In genomic region chr17:36675250-36675649, GRCh38 we compare ENCODE assay signal across 15 cellular contexts.
DNase-seq lines count a peak whose midpoint lies in the region; ATAC-seq and TF ChIP-seq lines count a peak whose summit lies in the region.
"Had no signal": no experiment of that assay in that cellular context is flagged by ENCODE, and none has a peak within 500 bp of the region (broad histone marks: within the 10 kb centered on the region; RNA-seq: fewer than 3 reads in every experiment).

No MANE protein-coding gene starts in this region.

- no peak overlapping the region for H3K4me3 ChIP-seq in mucosa of descending colon
- H3K4me3 ChIP-seq: A549 had no signal

- POLR2A ChIA-PET in activated CD4-positive, alpha-beta memory T cell treated with anti-CD3 and anti-CD28 coated beads for 36 hours (lab: Charles Lee) = no interaction called here

- no peaks in the 10 kb centered on the region for H3K4me1 ChIP-seq in mucosa of descending colon (ENCODE audit: low read depth)
- H3K4me1 ChIP-seq: A549 had no signal

- H3K4me1 Mint-ChIP-seq in activated CD4-positive, alpha-beta memory T cell treated with anti-CD3 and anti-CD28 coated beads for 36 hours (ENCODE audit: low read depth) = peaks cover 39% of the 10 kb centered on the region

- H3K36me3 ChIP-seq in KOPT-K1 (ENCODE audit: insufficient read depth, low read length) (no peaks in the 10 kb centered on the region), mucosa of descending colon (ENCODE audit: low read depth) (no peaks in the 10 kb centered on the region)

- CTCF ChIA-PET in activated CD4-positive, alpha-beta memory T cell treated with anti-CD3 and anti-CD28 coated beads for 36 hours (lab: Charles Lee) = interaction anchor here (0.8 to 1.2 kb wide), 3 partner anchors 49 to 274 kb away, joined by 3 read pairs; partner anchors contain the start of gene AATF

- no peaks in the 10 kb centered on the region for H3K9me3 ChIP-seq in KOPT-K1 (ENCODE audit: insufficient read depth, low read length, poor library complexity, severe bottlenecking)
- H3K9me3 ChIP-seq in mucosa of descending colon = no peaks in the 10 kb centered on the region
- H3K9me3 ChIP-seq: A549 had no signal

- DNase-seq in activated CD4-positive, alpha-beta T cell treated with anti-CD3 and anti-CD28 coated beads, Interleukin-2, amount 50 U/mL, for 48 hours = peak; percentile 7 to 21
- no peak for DNase-seq in activated CD4-positive, alpha-beta T cell treated with anti-CD3 and anti-CD28 coated beads, Interleukin-2, amount 50 U/mL, for 1 hour
- peak; percentile 48 for DNase-seq in activated CD4-positive, alpha-beta memory T cell treated with anti-CD3 and anti-CD28 coated beads for 36 hours
- DNase-seq in mucosa of descending colon (no peak), NCI-H526 (lab: John Stamatoyannopoulos, UW) (no peak), kidney glomerular epithelial cell (lab: John Stamatoyannopoulos, UW) (no peak), GM13976 (ENCODE audit: low spot score) (no peak)
- DNase-seq: activated CD4-positive, CD25-positive, alpha-beta regulatory T cell treated with anti-CD3 and anti-CD28 coated beads, Interleukin-2, amount 50 U/mL, for 72 hours; cerebellar nuclear complex; COR-L47; HFFc6; NCI-H446 treated with DMSO at 0.1 percent for 48 hours had no signal

- no peaks in the 10 kb centered on the region for H3K9me3 Mint-ChIP-seq in activated CD4-positive, alpha-beta memory T cell treated with anti-CD3 and anti-CD28 coated beads for 36 hours
- H3K9me3 Mint-ChIP-seq: HFFc6, IgD-negative memory B cell had no signal

- in situ Hi-C loops in GM13976 (cut with MboI; ENCODE audit: low sequenced_read_pairs, unreplicated experiment) = no loop called here

- no peak for TF ChIP-seq CTCF in mucosa of descending colon (IDR thresholded peaks at IDR 0.05)
- TF ChIP-seq CTCF in GM13976 (IDR thresholded peaks at IDR 0.05; ENCODE audit: borderline replicate concordance, control extremely low read depth, extremely low read depth, insufficient read depth, missing control alignments) = no peak

- no peaks in the 10 kb centered on the region for H3K27me3 Mint-ChIP-seq in activated CD4-positive, alpha-beta memory T cell treated with anti-CD3 and anti-CD28 coated beads for 36 hours

- peak overlapping the region; percentile 34 for H3K27ac ChIP-seq in KOPT-K1 (ENCODE audit: low read depth, low read length, poor library complexity, severe bottlenecking)
- H3K27ac ChIP-seq: A549 had no signal

- no peaks in the 10 kb centered on the region for H3K36me3 Mint-ChIP-seq in activated CD4-positive, alpha-beta memory T cell treated with anti-CD3 and anti-CD28 coated beads for 36 hours
- H3K36me3 Mint-ChIP-seq: IgD-negative memory B cell had no signal

- H3K27ac Mint-ChIP-seq in activated CD4-positive, alpha-beta memory T cell treated with anti-CD3 and anti-CD28 coated beads for 36 hours = peak overlapping the region; percentile 67
- H3K27ac Mint-ChIP-seq: HFFc6 had no signal

- intact Hi-C loops in activated CD4-positive, alpha-beta memory T cell treated with anti-CD3 and anti-CD28 coated beads for 36 hours (cut with micrococcal nuclease) = no loop called here
- intact Hi-C loops in mucosa of descending colon (cut with DNase I, micrococcal nuclease) = no loop called here

- no peak overlapping the region for H3K4me3 Mint-ChIP-seq in activated CD4-positive, alpha-beta memory T cell treated with anti-CD3 and anti-CD28 coated beads for 36 hours
- H3K4me3 Mint-ChIP-seq: HFFc6 had no signal

- ATAC-seq in mucosa of descending colon = peak; percentile 51
- ATAC-seq: A549 had no signal

Comparison
In these comparisons a context has a peak if more than half of its experiments do, and no peak if none do; other contexts are left out.
1. DNase-seq: peak in activated CD4-positive, alpha-beta T cell treated with anti-CD3 and anti-CD28 coated beads, Interleukin-2, amount 50 U/mL, for 48 hours (2 of 2) and activated CD4-positive, alpha-beta memory T cell treated with anti-CD3 and anti-CD28 coated beads for 36 hours (single experiment); none in activated CD4-positive, alpha-beta T cell treated with anti-CD3 and anti-CD28 coated beads, Interleukin-2, amount 50 U/mL, for 1 hour (single experiment), mucosa of descending colon (0 of 3), NCI-H526 (0 of 2), kidney glomerular epithelial cell (single experiment) and GM13976 (single experiment).